1 cellular context compared by ENCODE assay signal in the genomic region with DNA sequence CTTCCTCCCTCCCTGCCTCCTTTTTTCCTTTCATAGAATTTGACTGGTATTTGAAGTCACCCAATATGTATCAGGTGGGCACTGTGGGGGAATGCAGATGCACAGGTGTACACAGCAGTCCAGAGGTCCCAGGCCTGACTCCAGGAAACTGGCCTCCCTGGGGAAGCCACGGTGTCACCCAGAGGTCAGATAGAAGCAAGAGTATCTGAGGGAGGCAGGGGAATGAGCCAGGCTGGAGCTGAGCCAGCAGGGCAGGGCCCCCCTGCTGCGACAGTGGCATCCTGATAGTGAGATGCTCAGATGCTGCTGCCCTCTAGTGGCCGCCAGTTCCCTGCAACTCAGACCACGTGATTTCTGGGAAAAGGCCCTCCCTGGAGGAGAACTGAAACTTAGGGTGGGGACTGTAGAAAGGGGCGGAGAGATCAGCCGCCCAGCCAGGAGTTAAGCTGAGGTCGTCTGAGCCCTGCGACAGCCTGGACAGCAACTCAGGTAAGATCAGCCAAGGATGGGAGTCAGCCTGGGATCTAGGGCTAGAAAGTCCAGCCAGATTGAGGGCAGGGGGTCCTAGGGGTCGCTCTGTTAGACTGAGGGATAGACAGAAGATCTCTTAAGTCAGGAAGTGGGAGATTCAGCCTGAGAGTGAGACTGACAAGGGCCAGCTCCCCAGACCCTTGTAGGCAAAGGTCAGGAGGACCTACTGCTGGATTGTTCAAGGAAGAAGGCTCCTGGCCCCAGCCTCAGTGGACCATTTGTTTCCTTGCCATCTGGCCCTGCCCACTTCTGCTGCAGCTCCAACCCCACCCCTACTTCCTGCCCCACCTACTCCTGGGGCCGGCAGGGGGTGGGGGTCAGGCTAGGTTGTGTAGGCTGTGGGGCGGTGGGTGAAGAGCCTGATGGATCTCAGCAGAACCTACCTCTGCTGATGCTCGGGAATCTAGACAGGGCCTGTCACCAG.
TF ChIP-seq lines count a peak whose summit lies in the region.

A gene with protein sequence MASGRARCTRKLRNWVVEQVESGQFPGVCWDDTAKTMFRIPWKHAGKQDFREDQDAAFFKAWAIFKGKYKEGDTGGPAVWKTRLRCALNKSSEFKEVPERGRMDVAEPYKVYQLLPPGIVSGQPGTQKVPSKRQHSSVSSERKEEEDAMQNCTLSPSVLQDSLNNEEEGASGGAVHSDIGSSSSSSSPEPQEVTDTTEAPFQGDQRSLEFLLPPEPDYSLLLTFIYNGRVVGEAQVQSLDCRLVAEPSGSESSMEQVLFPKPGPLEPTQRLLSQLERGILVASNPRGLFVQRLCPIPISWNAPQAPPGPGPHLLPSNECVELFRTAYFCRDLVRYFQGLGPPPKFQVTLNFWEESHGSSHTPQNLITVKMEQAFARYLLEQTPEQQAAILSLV (plus strand): TSS at position 416 of the 955 bp plus-strand sequence. CDS start 880 bp downstream, outside the sequence.

TF ChIP-seq in HepG2, 621 proteins besides CTCF, POLR2A, EP300 and RAD21 (continued from another document and continues in another):
- TF ChIP-seq, protein P1, sequence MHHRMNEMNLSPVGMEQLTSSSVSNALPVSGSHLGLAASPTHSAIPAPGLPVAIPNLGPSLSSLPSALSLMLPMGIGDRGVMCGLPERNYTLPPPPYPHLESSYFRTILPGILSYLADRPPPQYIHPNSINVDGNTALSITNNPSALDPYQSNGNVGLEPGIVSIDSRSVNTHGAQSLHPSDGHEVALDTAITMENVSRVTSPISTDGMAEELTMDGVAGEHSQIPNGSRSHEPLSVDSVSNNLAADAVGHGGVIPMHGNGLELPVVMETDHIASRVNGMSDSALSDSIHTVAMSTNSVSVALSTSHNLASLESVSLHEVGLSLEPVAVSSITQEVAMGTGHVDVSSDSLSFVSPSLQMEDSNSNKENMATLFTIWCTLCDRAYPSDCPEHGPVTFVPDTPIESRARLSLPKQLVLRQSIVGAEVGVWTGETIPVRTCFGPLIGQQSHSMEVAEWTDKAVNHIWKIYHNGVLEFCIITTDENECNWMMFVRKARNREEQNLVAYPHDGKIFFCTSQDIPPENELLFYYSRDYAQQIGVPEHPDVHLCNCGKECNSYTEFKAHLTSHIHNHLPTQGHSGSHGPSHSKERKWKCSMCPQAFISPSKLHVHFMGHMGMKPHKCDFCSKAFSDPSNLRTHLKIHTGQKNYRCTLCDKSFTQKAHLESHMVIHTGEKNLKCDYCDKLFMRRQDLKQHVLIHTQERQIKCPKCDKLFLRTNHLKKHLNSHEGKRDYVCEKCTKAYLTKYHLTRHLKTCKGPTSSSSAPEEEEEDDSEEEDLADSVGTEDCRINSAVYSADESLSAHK (CRISPR knock-in tag; IDR thresholded peaks at IDR 0.05; ENCODE audit: borderline replicate concordance), result peak; percentile 53; the same call in 1 of the 2 replicates
- TF ChIP-seq ZBTB8A (CRISPR knock-in tag; IDR thresholded peaks at IDR 0.05; ENCODE audit: borderline replicate concordance, low read depth) (no peak), SUZ12 (IDR thresholded peaks at IDR 0.05; ENCODE audit: low read depth, low read length) (no peak), ZNF20 (CRISPR knock-in tag; IDR thresholded peaks at IDR 0.05) (no peak), HOXA3 (CRISPR knock-in tag; IDR thresholded peaks at IDR 0.05) (peak; percentile 95), ZNF549 (CRISPR knock-in tag; IDR thresholded peaks at IDR 0.05) (no peak), JDP2 (CRISPR knock-in tag; IDR thresholded peaks at IDR 0.05; ENCODE audit: borderline replicate concordance) (no peak), SMAD1 (CRISPR knock-in tag; IDR thresholded peaks at IDR 0.05; ENCODE audit: borderline replicate concordance, low read depth) (peak; percentile 99; the same call in 1 of the 2 replicates), HNF4A (CRISPR knock-in tag; IDR thresholded peaks at IDR 0.05) (peak; percentile 82), ZNF292 (CRISPR knock-in tag; IDR thresholded peaks at IDR 0.05; ENCODE audit: borderline replicate concordance, low read depth) (peak; percentile 84; the same call in 1 of the 2 replicates), ZNF230 (CRISPR knock-in tag; IDR thresholded peaks at IDR 0.05) (peak; percentile 89; the same call in 1 of the 2 replicates), ZNF205 (CRISPR knock-in tag; IDR thresholded peaks at IDR 0.05) (peak; percentile 95), ZNF468 (CRISPR knock-in tag; IDR thresholded peaks at IDR 0.05) (no peak), KDM1A (CRISPR knock-in tag; IDR thresholded peaks at IDR 0.05) (peak; percentile 99), ISL2 (CRISPR knock-in tag; IDR thresholded peaks at IDR 0.05) (peak; percentile 95), ZNF563 (CRISPR knock-in tag; IDR thresholded peaks at IDR 0.05) (no peak; the same call in 1 of the 2 replicates), ZIK1 (CRISPR knock-in tag; IDR thresholded peaks at IDR 0.05; ENCODE audit: borderline replicate concordance, low read depth) (peak; percentile 98; the same call in 1 of the 2 replicates), SOX5 (CRISPR knock-in tag; IDR thresholded peaks at IDR 0.05; ENCODE audit: borderline replicate concordance) (peak; percentile 94), ZNF282 (IDR thresholded peaks at IDR 0.05; ENCODE audit: partially characterized antibody) (no peak), ZFP36 (IDR thresholded peaks at IDR 0.05; ENCODE audit: borderline replicate concordance, low read depth, low read length, partially characterized antibody) (no peak), TOE1 (CRISPR knock-in tag; IDR thresholded peaks at IDR 0.05) (peak; percentile 95; the same call in 1 of the 2 replicates), TEAD2 (CRISPR knock-in tag; IDR thresholded peaks at IDR 0.05) (no peak), NCOR1 (IDR thresholded peaks at IDR 0.05; ENCODE audit: borderline replicate concordance, low read length) (no peak; the same call in 1 of the 2 replicates), JUN (CRISPR knock-in tag; IDR thresholded peaks at IDR 0.05) (no peak), ZNF780A (CRISPR knock-in tag; IDR thresholded peaks at IDR 0.05) (peak; percentile 91; the same call in 1 of the 2 replicates), ZNF225 (CRISPR knock-in tag; IDR thresholded peaks at IDR 0.05) (peak; percentile 97), XRCC5 (optimal IDR thresholded peaks at IDR 0.05; ENCODE audit: low read length) (peak; percentile 100), STAT5B (CRISPR knock-in tag; IDR thresholded peaks at IDR 0.05) (peak; percentile 94), ZNF430 (CRISPR knock-in tag; IDR thresholded peaks at IDR 0.05) (peak; percentile 100), XBP1 (CRISPR knock-in tag; IDR thresholded peaks at IDR 0.05) (0 out of 2 replicates have a peak, but pooled peaks have one; percentile 64), KDM6A (CRISPR knock-in tag; IDR thresholded peaks at IDR 0.05; ENCODE audit: low read depth) (peak; percentile 81), ZNF235 (CRISPR knock-in tag; IDR thresholded peaks at IDR 0.05; ENCODE audit: borderline replicate concordance) (no peak; the same call in 1 of the 2 replicates), FOXO1 (CRISPR knock-in tag; IDR thresholded peaks at IDR 0.05) (peak; percentile 87), ZSCAN12 (CRISPR knock-in tag; IDR thresholded peaks at IDR 0.05) (0 out of 2 replicates have a peak, but pooled peaks have one; percentile 54), ZNF451 (CRISPR knock-in tag; IDR thresholded peaks at IDR 0.05) (peak; percentile 99; the same call in 1 of the 2 replicates)
- TF ChIP-seq, protein P2, sequence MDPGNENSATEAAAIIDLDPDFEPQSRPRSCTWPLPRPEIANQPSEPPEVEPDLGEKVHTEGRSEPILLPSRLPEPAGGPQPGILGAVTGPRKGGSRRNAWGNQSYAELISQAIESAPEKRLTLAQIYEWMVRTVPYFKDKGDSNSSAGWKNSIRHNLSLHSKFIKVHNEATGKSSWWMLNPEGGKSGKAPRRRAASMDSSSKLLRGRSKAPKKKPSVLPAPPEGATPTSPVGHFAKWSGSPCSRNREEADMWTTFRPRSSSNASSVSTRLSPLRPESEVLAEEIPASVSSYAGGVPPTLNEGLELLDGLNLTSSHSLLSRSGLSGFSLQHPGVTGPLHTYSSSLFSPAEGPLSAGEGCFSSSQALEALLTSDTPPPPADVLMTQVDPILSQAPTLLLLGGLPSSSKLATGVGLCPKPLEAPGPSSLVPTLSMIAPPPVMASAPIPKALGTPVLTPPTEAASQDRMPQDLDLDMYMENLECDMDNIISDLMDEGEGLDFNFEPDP (CRISPR knock-in tag; conservative IDR thresholded peaks at IDR 0.05), result no peak
- TF ChIP-seq, protein P3, sequence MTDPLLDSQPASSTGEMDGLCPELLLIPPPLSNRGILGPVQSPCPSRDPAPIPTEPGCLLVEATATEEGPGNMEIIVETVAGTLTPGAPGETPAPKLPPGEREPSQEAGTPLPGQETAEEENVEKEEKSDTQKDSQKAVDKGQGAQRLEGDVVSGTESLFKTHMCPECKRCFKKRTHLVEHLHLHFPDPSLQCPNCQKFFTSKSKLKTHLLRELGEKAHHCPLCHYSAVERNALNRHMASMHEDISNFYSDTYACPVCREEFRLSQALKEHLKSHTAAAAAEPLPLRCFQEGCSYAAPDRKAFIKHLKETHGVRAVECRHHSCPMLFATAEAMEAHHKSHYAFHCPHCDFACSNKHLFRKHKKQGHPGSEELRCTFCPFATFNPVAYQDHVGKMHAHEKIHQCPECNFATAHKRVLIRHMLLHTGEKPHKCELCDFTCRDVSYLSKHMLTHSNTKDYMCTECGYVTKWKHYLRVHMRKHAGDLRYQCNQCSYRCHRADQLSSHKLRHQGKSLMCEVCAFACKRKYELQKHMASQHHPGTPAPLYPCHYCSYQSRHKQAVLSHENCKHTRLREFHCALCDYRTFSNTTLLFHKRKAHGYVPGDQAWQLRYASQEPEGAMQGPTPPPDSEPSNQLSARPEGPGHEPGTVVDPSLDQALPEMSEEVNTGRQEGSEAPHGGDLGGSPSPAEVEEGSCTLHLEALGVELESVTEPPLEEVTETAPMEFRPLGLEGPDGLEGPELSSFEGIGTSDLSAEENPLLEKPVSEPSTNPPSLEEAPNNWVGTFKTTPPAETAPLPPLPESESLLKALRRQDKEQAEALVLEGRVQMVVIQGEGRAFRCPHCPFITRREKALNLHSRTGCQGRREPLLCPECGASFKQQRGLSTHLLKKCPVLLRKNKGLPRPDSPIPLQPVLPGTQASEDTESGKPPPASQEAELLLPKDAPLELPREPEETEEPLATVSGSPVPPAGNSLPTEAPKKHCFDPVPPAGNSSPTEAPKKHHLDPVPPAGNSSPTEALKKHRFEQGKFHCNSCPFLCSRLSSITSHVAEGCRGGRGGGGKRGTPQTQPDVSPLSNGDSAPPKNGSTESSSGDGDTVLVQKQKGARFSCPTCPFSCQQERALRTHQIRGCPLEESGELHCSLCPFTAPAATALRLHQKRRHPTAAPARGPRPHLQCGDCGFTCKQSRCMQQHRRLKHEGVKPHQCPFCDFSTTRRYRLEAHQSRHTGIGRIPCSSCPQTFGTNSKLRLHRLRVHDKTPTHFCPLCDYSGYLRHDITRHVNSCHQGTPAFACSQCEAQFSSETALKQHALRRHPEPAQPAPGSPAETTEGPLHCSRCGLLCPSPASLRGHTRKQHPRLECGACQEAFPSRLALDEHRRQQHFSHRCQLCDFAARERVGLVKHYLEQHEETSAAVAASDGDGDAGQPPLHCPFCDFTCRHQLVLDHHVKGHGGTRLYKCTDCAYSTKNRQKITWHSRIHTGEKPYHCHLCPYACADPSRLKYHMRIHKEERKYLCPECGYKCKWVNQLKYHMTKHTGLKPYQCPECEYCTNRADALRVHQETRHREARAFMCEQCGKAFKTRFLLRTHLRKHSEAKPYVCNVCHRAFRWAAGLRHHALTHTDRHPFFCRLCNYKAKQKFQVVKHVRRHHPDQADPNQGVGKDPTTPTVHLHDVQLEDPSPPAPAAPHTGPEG (CRISPR knock-in tag; IDR thresholded peaks at IDR 0.05), result peak; percentile 95
- TF ChIP-seq, protein P4, sequence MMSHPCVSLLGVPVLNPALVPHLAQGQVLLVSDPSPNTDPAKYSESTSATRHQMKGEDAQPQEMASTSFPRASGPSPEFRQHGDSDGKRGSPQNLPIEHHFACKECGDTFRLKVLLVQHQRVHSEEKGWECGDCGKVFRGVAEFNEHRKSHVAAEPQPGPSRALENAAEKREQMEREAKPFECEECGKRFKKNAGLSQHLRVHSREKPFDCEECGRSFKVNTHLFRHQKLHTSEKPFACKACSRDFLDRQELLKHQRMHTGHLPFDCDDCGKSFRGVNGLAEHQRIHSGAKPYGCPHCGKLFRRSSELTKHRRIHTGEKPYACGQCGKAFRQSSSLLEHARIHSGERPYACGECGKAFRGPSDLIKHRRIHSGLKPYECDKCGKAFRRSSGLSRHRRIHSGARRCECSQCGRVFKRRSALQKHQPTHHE (CRISPR knock-in tag; IDR thresholded peaks at IDR 0.05; ENCODE audit: borderline replicate concordance), result peak; percentile 87; the same call in 1 of the 2 replicates
- TF ChIP-seq, protein P5, sequence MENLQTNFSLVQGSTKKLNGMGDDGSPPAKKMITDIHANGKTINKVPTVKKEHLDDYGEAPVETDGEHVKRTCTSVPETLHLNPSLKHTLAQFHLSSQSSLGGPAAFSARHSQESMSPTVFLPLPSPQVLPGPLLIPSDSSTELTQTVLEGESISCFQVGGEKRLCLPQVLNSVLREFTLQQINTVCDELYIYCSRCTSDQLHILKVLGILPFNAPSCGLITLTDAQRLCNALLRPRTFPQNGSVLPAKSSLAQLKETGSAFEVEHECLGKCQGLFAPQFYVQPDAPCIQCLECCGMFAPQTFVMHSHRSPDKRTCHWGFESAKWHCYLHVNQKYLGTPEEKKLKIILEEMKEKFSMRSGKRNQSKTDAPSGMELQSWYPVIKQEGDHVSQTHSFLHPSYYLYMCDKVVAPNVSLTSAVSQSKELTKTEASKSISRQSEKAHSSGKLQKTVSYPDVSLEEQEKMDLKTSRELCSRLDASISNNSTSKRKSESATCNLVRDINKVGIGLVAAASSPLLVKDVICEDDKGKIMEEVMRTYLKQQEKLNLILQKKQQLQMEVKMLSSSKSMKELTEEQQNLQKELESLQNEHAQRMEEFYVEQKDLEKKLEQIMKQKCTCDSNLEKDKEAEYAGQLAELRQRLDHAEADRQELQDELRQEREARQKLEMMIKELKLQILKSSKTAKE (CRISPR knock-in tag; IDR thresholded peaks at IDR 0.05; ENCODE audit: borderline replicate concordance), result 0 out of 2 replicates have a peak, but pooled peaks have one; percentile 82
- TF ChIP-seq, protein P6, sequence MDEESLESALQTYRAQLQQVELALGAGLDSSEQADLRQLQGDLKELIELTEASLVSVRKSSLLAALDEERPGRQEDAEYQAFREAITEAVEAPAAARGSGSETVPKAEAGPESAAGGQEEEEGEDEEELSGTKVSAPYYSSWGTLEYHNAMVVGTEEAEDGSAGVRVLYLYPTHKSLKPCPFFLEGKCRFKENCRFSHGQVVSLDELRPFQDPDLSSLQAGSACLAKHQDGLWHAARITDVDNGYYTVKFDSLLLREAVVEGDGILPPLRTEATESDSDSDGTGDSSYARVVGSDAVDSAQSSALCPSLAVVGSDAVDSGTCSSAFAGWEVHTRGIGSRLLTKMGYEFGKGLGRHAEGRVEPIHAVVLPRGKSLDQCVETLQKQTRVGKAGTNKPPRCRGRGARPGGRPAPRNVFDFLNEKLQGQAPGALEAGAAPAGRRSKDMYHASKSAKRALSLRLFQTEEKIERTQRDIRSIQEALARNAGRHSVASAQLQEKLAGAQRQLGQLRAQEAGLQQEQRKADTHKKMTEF (CRISPR knock-in tag; IDR thresholded peaks at IDR 0.05), result peak; percentile 100
